Comparison of ENCODE assay signal across 5 cellular contexts in the genomic region with DNA sequence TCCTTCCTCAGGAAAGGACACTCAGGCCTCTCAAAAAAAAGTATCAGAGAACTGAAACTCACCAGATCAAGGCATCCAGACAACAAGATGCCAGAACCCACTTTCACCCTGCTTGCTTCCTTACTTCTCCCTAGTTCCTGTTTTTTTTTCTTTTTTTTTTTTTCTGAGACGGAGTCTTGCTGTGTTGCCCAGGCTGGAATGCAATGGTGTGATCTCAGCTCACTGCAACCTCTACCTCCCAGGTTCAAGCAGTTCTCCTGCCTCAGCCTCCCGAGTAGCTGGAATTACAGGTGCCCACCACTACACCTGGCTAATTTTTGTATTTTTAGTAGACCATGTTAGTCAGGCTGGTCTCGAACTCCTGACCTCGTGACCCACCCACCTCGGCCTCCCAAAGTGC. TPM values are rescaled to one million over a fixed set of nuclear protein-coding genes. Genes with fewer than 3 reads are reported as not detected.
"Had no signal": no experiment of that assay in that cellular context is flagged by ENCODE, and none has a peak within 500 bp of the region (broad histone marks: within the 10 kb centered on the region; RNA-seq: fewer than 3 reads in every experiment).

No MANE protein-coding gene starts in this region.

RNA-seq across cellular contexts. Expression of gene C11orf86, which starts 13.3 kb away (rescaled TPM):
- total RNA-seq: OCI-LY7, PC-3, Right ventricle myocardium superior, SK-MEL-5, T-cell had no signal
